Comparison of ENCODE assay signal across 9 cellular contexts in the genomic region with DNA sequence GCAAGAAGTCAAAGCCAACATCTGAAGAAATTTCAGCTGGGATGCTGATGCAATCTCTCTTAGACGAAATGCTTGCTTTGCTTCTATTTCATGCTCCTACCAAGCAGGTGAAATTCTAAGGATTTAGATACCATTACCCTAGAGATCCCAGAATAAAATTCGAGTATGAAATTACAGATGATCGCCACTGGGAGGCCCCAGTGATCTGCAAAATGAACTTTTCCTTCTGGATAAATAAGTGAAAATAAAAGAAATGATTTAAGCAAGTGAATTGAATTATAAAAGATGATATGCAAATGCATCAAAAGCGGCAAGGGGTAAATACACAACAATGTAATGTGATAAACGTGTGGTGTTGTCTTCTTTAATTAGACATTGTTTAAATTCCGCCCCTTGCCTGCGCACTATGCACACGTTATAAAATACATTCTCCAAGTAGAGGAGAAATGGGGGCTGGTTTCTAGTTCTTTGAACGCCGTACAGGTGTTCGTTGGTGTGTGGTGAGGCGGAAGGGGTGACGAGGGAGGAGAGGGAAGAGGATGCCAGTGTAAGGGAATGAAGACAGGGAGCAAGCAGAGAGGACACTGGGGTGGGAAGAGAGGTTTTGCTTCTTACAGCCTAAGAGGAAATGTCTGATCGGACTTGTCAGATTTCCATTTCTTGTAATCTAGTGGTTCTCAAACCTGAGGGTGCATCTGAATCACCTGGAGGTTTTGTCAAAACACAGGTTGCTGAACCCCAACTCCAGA. TPM values are rescaled to one million over a fixed set of nuclear protein-coding genes. Genes with fewer than 3 reads are reported as not detected.
DNase-seq lines count a peak whose midpoint lies in the region; ATAC-seq and TF ChIP-seq lines count a peak whose summit lies in the region.
"Had no signal": no experiment of that assay in that cellular context is flagged by ENCODE, and none has a peak within 500 bp of the region (broad histone marks: within the 10 kb centered on the region; RNA-seq: fewer than 3 reads in every experiment).

No MANE protein-coding gene starts in this region.

- no peak overlapping the region for H3K4me3 Mint-ChIP-seq in glutamatergic neuron (ENCODE audit: unreplicated experiment)
- H3K4me3 Mint-ChIP-seq: central memory CD8-positive, alpha-beta T cell had no signal

- no peak overlapping the region for H3K27ac Mint-ChIP-seq in glutamatergic neuron (ENCODE audit: unreplicated experiment)

- no peaks in the 10 kb centered on the region for H3K36me3 ChIP-seq in A673 (ENCODE audit: insufficient read depth, low read length, poor library complexity, severe bottlenecking)

- POLR2A ChIA-PET in A673 (lab: Charles Lee; ENCODE audit: low non-redundant PET) (no interaction called here), RWPE1 (lab: Yijun Ruan, JAX; ENCODE audit: low non-redundant PET) (no interaction called here)

- H3K4me1 Mint-ChIP-seq in glutamatergic neuron (ENCODE audit: low read depth, unreplicated experiment), result peaks cover 5% of the 10 kb centered on the region
- H3K4me1 Mint-ChIP-seq: central memory CD8-positive, alpha-beta T cell had no signal

- in situ Hi-C loops in GM13976 (cut with MboI; ENCODE audit: low sequenced_read_pairs, unreplicated experiment), result loop anchor here (25.0 kb wide), 1 partner anchor 858 kb away; no protein-coding TSS in a partner anchor

- DNase-seq in A673 (ENCODE audit: low spot score), result peak; percentile 34
- no peak for DNase-seq in GM13976 (ENCODE audit: low spot score)
- DNase-seq in RWPE1 (ENCODE audit: low spot score), result peak; percentile 33
- DNase-seq in glutamatergic neuron, result no peak
- DNase-seq in NCI-H1930 (lab: John Stamatoyannopoulos, UW), result no peak
- no peak for DNase-seq in ureter (ENCODE audit: low spot score)
- no peak for DNase-seq in mesenteric fat pad (ENCODE audit: low spot score)

- CTCF ChIA-PET in A673 (lab: Charles Lee) (no interaction called here), RWPE1 (lab: Yijun Ruan, JAX) (interaction anchor here (0.6 to 1.0 kb wide), 4 partner anchors 12 to 1106 kb away, joined by 3 to 5 read pairs (median 4); no protein-coding TSS in a partner anchor)

- intact Hi-C loops in A673 (cut with micrococcal nuclease; ENCODE audit: unreplicated experiment), result no loop called here

- TF ChIP-seq CTCF in A673 (conservative IDR thresholded peaks at IDR 0.05; ENCODE audit: low read depth, low read length) (peak; percentile 71), GM13976 (IDR thresholded peaks at IDR 0.05; ENCODE audit: borderline replicate concordance, control extremely low read depth, extremely low read depth, insufficient read depth, missing control alignments) (peak; percentile 22), RWPE1 (conservative IDR thresholded peaks at IDR 0.05; ENCODE audit: low read depth) (peak; percentile 50), glutamatergic neuron (IDR thresholded peaks at IDR 0.05; ENCODE audit: partially characterized antibody, unreplicated experiment) (peak; percentile 76)

- no peaks in the 10 kb centered on the region for H3K27me3 ChIP-seq in A673 (replicated peaks; ENCODE audit: insufficient read depth, low read depth, low read length, poor library complexity)

- no TSS peak for BruUV-seq in A673 (replicated peaks; lab: Mats Ljungman, UMichigan)

- H3K27me3 Mint-ChIP-seq in glutamatergic neuron (ENCODE audit: unreplicated experiment), result peaks cover 3% of the 10 kb centered on the region

- peaks cover 3% of the 10 kb centered on the region for H3K4me1 ChIP-seq in A673 (ENCODE audit: insufficient read depth, low read length, poor library complexity, severe bottlenecking)

- no peak for ATAC-seq in GM18498 (IDR thresholded peaks at IDR 0.05; ENCODE audit: unreplicated experiment)

- H3K9me3 Mint-ChIP-seq in glutamatergic neuron (ENCODE audit: unreplicated experiment), result peaks cover 2% of the 10 kb centered on the region
- H3K9me3 Mint-ChIP-seq: central memory CD8-positive, alpha-beta T cell had no signal

- H3K27ac ChIP-seq in A673 (ENCODE audit: low read depth, low read length, poor library complexity, severe bottlenecking) (no peak overlapping the region), RWPE1 (no peak overlapping the region)

- no peaks in the 10 kb centered on the region for H3K36me3 Mint-ChIP-seq in glutamatergic neuron (ENCODE audit: unreplicated experiment)

- H3K4me3 ChIP-seq in A673 (ENCODE audit: low read depth, low read length, poor library complexity, severe bottlenecking), result no peak overlapping the region

- no peaks in the 10 kb centered on the region for H3K9me3 ChIP-seq in A673 (ENCODE audit: low read depth, low read length, poor library complexity, severe bottlenecking)

RNA-seq across cellular contexts. Expression of a gene that starts 58.0 kb away (rescaled TPM):
- total RNA-seq in A673 (2021), result 36.2 and 37.6 TPM in 2 replicates
- total RNA-seq in glutamatergic neuron (ENCODE audit: unreplicated experiment), result 40.8 TPM
- total RNA-seq in ureter, result 69.5 TPM
- total RNA-seq in mesenteric fat pad, result 43.8 TPM

Comparison
In these comparisons a context has a peak if more than half of its experiments do, and no peak if none do; other contexts are left out.
1. DNase-seq: peak in A673 (single experiment) and RWPE1 (single experiment); none in GM13976 (single experiment), glutamatergic neuron (single experiment), NCI-H1930 (0 of 2), ureter (single experiment) and mesenteric fat pad (single experiment).
2. CTCF ChIP-seq: peak in every context shown above with its lines; median percentile 76 in glutamatergic neuron; 71 in A673; 50 in RWPE1; 22 in GM13976.